ENCODE assay signal across 8 cellular contexts in the genomic region with DNA sequence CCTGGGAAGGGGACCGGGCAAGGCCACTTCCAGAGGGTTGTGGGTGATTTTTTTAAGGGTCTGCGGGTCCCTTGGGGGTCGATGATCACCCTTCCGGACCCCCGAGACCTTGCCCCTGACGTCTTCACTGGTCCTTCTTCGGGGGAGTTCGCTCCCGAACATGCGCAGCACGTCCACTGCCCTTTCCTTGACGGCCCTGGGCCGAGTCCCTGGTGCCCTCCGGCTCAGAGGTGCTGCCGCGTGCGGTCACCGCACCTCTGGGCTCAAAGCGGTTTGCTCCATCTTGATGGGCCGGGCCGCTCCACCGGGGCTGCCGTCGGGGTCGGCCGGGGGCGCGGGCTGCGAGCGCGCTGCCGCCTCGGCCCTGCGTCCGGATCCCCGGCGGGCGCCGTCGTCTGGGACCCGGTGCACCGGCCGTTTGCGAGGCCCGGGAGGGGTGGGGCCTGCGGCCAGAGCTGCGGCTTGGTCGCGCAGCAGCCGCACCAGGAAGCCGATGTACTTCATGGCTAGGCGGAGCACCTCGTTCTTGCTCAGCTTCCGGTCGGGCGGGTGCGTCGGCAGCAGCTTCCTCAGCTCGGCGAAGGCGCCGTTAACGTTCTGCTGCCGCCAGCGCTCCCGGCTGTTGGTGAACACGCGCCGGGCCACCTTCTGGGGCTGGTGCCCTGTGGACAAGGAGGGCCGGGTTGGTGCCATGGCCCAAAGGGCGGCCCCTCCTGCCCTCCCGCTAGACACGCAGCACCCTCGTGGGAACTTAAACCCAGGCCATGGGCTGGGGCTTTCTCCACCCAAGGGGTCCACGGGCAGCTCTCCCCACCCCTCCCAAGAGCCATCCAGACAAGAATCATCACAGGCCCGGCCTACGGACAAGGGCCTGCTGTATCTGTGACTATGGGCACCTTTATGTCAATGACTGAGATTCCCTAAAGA. TPM values are rescaled to one million over a fixed set of nuclear protein-coding genes. Genes with fewer than 3 reads are reported as not detected.
DNase-seq lines count a peak whose midpoint lies in the region; ATAC-seq and TF ChIP-seq lines count a peak whose summit lies in the region.

No MANE protein-coding gene starts in this region.

- H3K4me3 ChIP-seq in NB4 (ENCODE audit: low read depth, low read length) (peak overlapping the region; percentile 98), fibroblast of villous mesenchyme (ENCODE audit: low read depth, low read length) (no peak overlapping the region), Caco-2 (ENCODE audit: low read depth, low read length) (no peak overlapping the region)

- intact Hi-C loops in posterior vena cava (cut with DNase I) (loop anchor here in 1 of 2 donors (5.0 to 10.0 kb wide), 3 partner anchors 85 to 542 kb away; no protein-coding TSS in a partner anchor), Caco-2 (cut with micrococcal nuclease; ENCODE audit: unreplicated experiment) (no loop called here)

- CTCF ChIA-PET in Caco-2 (lab: Charles Lee) = no interaction called here

- no peaks in the 10 kb centered on the region for H3K9me3 ChIP-seq in Caco-2

- peaks cover 11% of the 10 kb centered on the region for H3K4me1 ChIP-seq in Caco-2

- peaks cover 7% of the 10 kb centered on the region for H3K4me1 Mint-ChIP-seq in Caco-2 (ENCODE audit: low read depth, unreplicated experiment)

- peaks cover under 1% of the 10 kb centered on the region for H3K36me3 Mint-ChIP-seq in Caco-2 (ENCODE audit: insufficient read depth, unreplicated experiment)

- no peaks in the 10 kb centered on the region for H3K9me3 Mint-ChIP-seq in Caco-2 (ENCODE audit: unreplicated experiment)

- no peak overlapping the region for H3K27ac Mint-ChIP-seq in Caco-2 (ENCODE audit: unreplicated experiment)

- TF ChIP-seq CTCF in NB4 (IDR thresholded peaks at IDR 0.05; ENCODE audit: low read depth, low read length) (no peak), fibroblast of villous mesenchyme (IDR thresholded peaks at IDR 0.05; ENCODE audit: insufficient read depth, low read depth, low read length) (no peak), Caco-2 (IDR thresholded peaks at IDR 0.05; ENCODE audit: insufficient read depth in 1 of 2, low read depth in 1 of 2, low read length in 1 of 2, severe bottlenecking in 1 of 2, unreplicated experiment in 1 of 2) (no peak)

- H3K36me3 ChIP-seq in Caco-2 (ENCODE audit: control insufficient read depth, insufficient read depth, low read length) = no peaks in the 10 kb centered on the region

- H3K4me3 Mint-ChIP-seq in Caco-2 (ENCODE audit: unreplicated experiment) = no peak overlapping the region

- DNase-seq in COR-L47 (lab: John Stamatoyannopoulos, UW) = peak; percentile 47
- DNase-seq in NB4 (ENCODE audit: low read depth) = peak; percentile 96
- DNase-seq in activated T-cell treated with anti-CD3 and anti-CD28 coated beads for 1 hour (ENCODE audit: low read depth) = peak; percentile 67
- DNase-seq in fibroblast of villous mesenchyme (ENCODE audit: low read depth) = peak; percentile 46
- peak; percentile 94 for DNase-seq in posterior vena cava (ENCODE audit: low spot score)
- no peak for DNase-seq in NCI-H187 treated with DMSO at 0.1 percent for 48 hours (lab: John Stamatoyannopoulos, UW)
- DNase-seq in Caco-2 = no peak

- TF ChIP-seq POLR2A in NB4 (IDR thresholded peaks at IDR 0.05; ENCODE audit: extremely low read depth, insufficient read length) = peak; percentile 49

- no peaks in the 10 kb centered on the region for H3K27me3 ChIP-seq in Caco-2 (replicated peaks; ENCODE audit: control insufficient read depth, insufficient read depth, low read length)

- ATAC-seq in GM19324 (IDR thresholded peaks at IDR 0.05; ENCODE audit: low FRiP score, unreplicated experiment) = no peak

- peaks cover 4% of the 10 kb centered on the region for H3K27me3 Mint-ChIP-seq in Caco-2 (ENCODE audit: insufficient read depth, unreplicated experiment)

- POLR2A ChIA-PET in Caco-2 (lab: Charles Lee) = no interaction called here

- no TSS peak for BruUV-seq in Caco-2 (replicated peaks; lab: Mats Ljungman, UMichigan)

RNA-seq across cellular contexts. Expression of a gene that starts 3.3 kb away (rescaled TPM):
- 2.6 and 3.9 TPM in 2 replicates for total RNA-seq in fibroblast of villous mesenchyme
- 10 to 100 TPM in 1 of 2 donors, 1 to 10 TPM in 1; 9.8 to 13.0 TPM for total RNA-seq in posterior vena cava
- 0.35 and 0.59 TPM in 2 replicates for total RNA-seq in Caco-2 (2022)

RNA-seq across cellular contexts. Expression of a gene that starts 17.2 kb away (rescaled TPM):
- total RNA-seq in fibroblast of villous mesenchyme (25.4 and 25.9 TPM in 2 replicates), posterior vena cava (10 to 100 TPM; 21.9 to 24.1 TPM), Caco-2 (2022) (42.6 and 46.4 TPM in 2 replicates)

RNA-seq across cellular contexts. Expression of a gene that starts 18.7 kb away (rescaled TPM):
- total RNA-seq in fibroblast of villous mesenchyme = 95.0 and 104 TPM in 2 replicates
- total RNA-seq in posterior vena cava = 10 to 100 TPM; 37.6 to 39.7 TPM
- total RNA-seq in Caco-2 (2022) = 89.6 and 92.7 TPM in 2 replicates

RNA-seq across cellular contexts. Expression of a gene that starts 50.8 kb away (rescaled TPM):
- total RNA-seq in fibroblast of villous mesenchyme (58.3 and 69.9 TPM in 2 replicates), posterior vena cava (10 to 100 TPM; 31.4 to 39.0 TPM), Caco-2 (2022) (19.3 and 26.4 TPM in 2 replicates)

RNA-seq across cellular contexts. Expression of a gene that starts 50.9 kb away (rescaled TPM):
- total RNA-seq in fibroblast of villous mesenchyme = 22.0 and 28.7 TPM in 2 replicates
- total RNA-seq in posterior vena cava = 100 to 1,000 TPM in 1 of 2 donors, 10 to 100 TPM in 1; 73.1 to 130 TPM
- 72.0 and 72.4 TPM in 2 replicates for total RNA-seq in Caco-2 (2022)

Comparison
In these comparisons a context has a peak if more than half of its experiments do, and no peak if none do; other contexts are left out.
1. DNase-seq: peak in COR-L47 (single experiment), NB4 (single experiment), activated T-cell treated with anti-CD3 and anti-CD28 coated beads for 1 hour (single experiment), fibroblast of villous mesenchyme (single experiment) and posterior vena cava (single experiment); none in NCI-H187 treated with DMSO at 0.1 percent for 48 hours (single experiment) and Caco-2 (0 of 2).